In genomic region chr20:53583660-53584549, GRCh38 we compare ENCODE assay signal across 8 cellular contexts. TPM values are rescaled to one million over a fixed set of nuclear protein-coding genes. Genes with fewer than 3 reads are reported as not detected.
DNase-seq lines count a peak whose midpoint lies in the region; ATAC-seq and TF ChIP-seq lines count a peak whose summit lies in the region.
"Not testable (repeated sequence)": the region's sequence is repeated elsewhere in the genome, so short reads cannot be mapped to it uniquely, and the experiment has no call there.

No MANE protein-coding gene starts in this region.

- H3K9ac ChIP-seq in KMS-11 = peak overlapping the region; percentile 90
- peak overlapping the region; percentile 8 for H3K9ac ChIP-seq in iPS-18a (ENCODE audit: low read length)

- peak overlapping the region; percentile 94 for H3K27ac Mint-ChIP-seq in CD8-positive, alpha-beta T cell
- H3K27ac Mint-ChIP-seq in T-helper 1 cell treated with Interleukin-12 subunit alpha and Interleukin-12 subunit beta and Interleukin-4 antibody, amounts not matched to agents 30 μg/mL and 1 μg/mL, for 36 hours = peak overlapping the region; percentile 76
- H3K27ac Mint-ChIP-seq in activated T-helper 2 cell treated with anti-CD3 and anti-CD28 coated beads, Interferon-gamma antibody, Interleukin-2, Interleukin-4, amounts not matched to agents 10 μg/mL and 5 μg/mL and 100 μg/mL, durations not matched to agents 14 hours and 24 hours and 36 hours = peak overlapping the region; percentile 73
- peak overlapping the region; percentile 50 for H3K27ac Mint-ChIP-seq in dendritic cell treated with granulocyte-macrophage colony-stimulating factor and Interleukin-4, amounts not matched to agents 40 ng/mL and 50 ng/mL, for 4 days
- peak overlapping the region; percentile 55 for H3K27ac Mint-ChIP-seq in type B pancreatic cell

- peaks cover 81% of the 10 kb centered on the region for H3K4me1 Mint-ChIP-seq in CD8-positive, alpha-beta T cell (ENCODE audit: low read depth)
- H3K4me1 Mint-ChIP-seq in T-helper 1 cell treated with Interleukin-12 subunit alpha and Interleukin-12 subunit beta and Interleukin-4 antibody, amounts not matched to agents 30 μg/mL and 1 μg/mL, for 36 hours (ENCODE audit: low read depth) = peaks cover 75% of the 10 kb centered on the region
- H3K4me1 Mint-ChIP-seq in activated T-helper 2 cell treated with anti-CD3 and anti-CD28 coated beads, Interferon-gamma antibody, Interleukin-2, Interleukin-4, amounts not matched to agents 10 μg/mL and 5 μg/mL and 100 μg/mL, durations not matched to agents 14 hours and 24 hours and 36 hours (ENCODE audit: low read depth) = peaks cover 80% of the 10 kb centered on the region
- peaks cover 69% of the 10 kb centered on the region for H3K4me1 Mint-ChIP-seq in dendritic cell treated with granulocyte-macrophage colony-stimulating factor and Interleukin-4, amounts not matched to agents 40 ng/mL and 50 ng/mL, for 4 days (ENCODE audit: low read depth)
- H3K4me1 Mint-ChIP-seq in type B pancreatic cell (ENCODE audit: unreplicated experiment) = peaks cover 41% of the 10 kb centered on the region

- H4K20me1 ChIP-seq in KMS-11 (ENCODE audit: insufficient read depth) = peaks cover 18% of the 10 kb centered on the region

- H3K4me1 ChIP-seq in CD8-positive, alpha-beta T cell (ENCODE audit: insufficient read depth, low read length) = peaks cover 58% of the 10 kb centered on the region
- peaks cover 47% of the 10 kb centered on the region for H3K4me1 ChIP-seq in KMS-11 (ENCODE audit: low read depth, poor library complexity, severe bottlenecking)
- peaks cover 35% of the 10 kb centered on the region for H3K4me1 ChIP-seq in iPS-18a (ENCODE audit: control insufficient read depth, low read depth, low read length)
- peaks cover 86 to 95% of the 10 kb centered on the region in 2 experiments for H3K4me1 ChIP-seq in neutrophil (ENCODE audit: control insufficient read depth in 1 of 2, insufficient read depth in 1 of 2, low read depth in 1 of 2, low read length in 1 of 2)

- peak overlapping the region; percentile 59 for H3K4me3 Mint-ChIP-seq in CD8-positive, alpha-beta T cell
- H3K4me3 Mint-ChIP-seq in T-helper 1 cell treated with Interleukin-12 subunit alpha and Interleukin-12 subunit beta and Interleukin-4 antibody, amounts not matched to agents 30 μg/mL and 1 μg/mL, for 36 hours = peak overlapping the region; percentile 37
- H3K4me3 Mint-ChIP-seq in activated T-helper 2 cell treated with anti-CD3 and anti-CD28 coated beads, Interferon-gamma antibody, Interleukin-2, Interleukin-4, amounts not matched to agents 10 μg/mL and 5 μg/mL and 100 μg/mL, durations not matched to agents 14 hours and 24 hours and 36 hours (ENCODE audit: low read depth) = peak overlapping the region; percentile 54
- not testable (repeated sequence) for H3K4me3 Mint-ChIP-seq in dendritic cell treated with granulocyte-macrophage colony-stimulating factor and Interleukin-4, amounts not matched to agents 40 ng/mL and 50 ng/mL, for 4 days; type B pancreatic cell

- H3K36me3 ChIP-seq in CD8-positive, alpha-beta T cell (ENCODE audit: insufficient read depth, low read length) = peaks cover 11% of the 10 kb centered on the region
- H3K36me3 ChIP-seq in KMS-11 (ENCODE audit: insufficient read depth) (peaks cover 24% of the 10 kb centered on the region; the same call in 1 of the 2 replicates), iPS-18a (ENCODE audit: control insufficient read depth, low read depth, low read length) (peaks cover 35% of the 10 kb centered on the region), neutrophil (peaks cover 37% of the 10 kb centered on the region)

- not testable (repeated sequence) for H3K27me3 ChIP-seq in CD8-positive, alpha-beta T cell (ENCODE audit: insufficient read depth, low read length); KMS-11 (ENCODE audit: insufficient read depth, low read depth); iPS-18a (ENCODE audit: control insufficient read depth, insufficient read depth, low read length); neutrophil

- peaks cover 39% of the 10 kb centered on the region for H3K36me3 Mint-ChIP-seq in CD8-positive, alpha-beta T cell
- H3K36me3 Mint-ChIP-seq in T-helper 1 cell treated with Interleukin-12 subunit alpha and Interleukin-12 subunit beta and Interleukin-4 antibody, amounts not matched to agents 30 μg/mL and 1 μg/mL, for 36 hours (ENCODE audit: low read depth) = peaks cover 40% of the 10 kb centered on the region
- peaks cover 52% of the 10 kb centered on the region for H3K36me3 Mint-ChIP-seq in activated T-helper 2 cell treated with anti-CD3 and anti-CD28 coated beads, Interferon-gamma antibody, Interleukin-2, Interleukin-4, amounts not matched to agents 10 μg/mL and 5 μg/mL and 100 μg/mL, durations not matched to agents 14 hours and 24 hours and 36 hours (ENCODE audit: low read depth)
- peaks cover 62% of the 10 kb centered on the region for H3K36me3 Mint-ChIP-seq in dendritic cell treated with granulocyte-macrophage colony-stimulating factor and Interleukin-4, amounts not matched to agents 40 ng/mL and 50 ng/mL, for 4 days (ENCODE audit: low read depth)
- H3K36me3 Mint-ChIP-seq in type B pancreatic cell = peaks cover 25% of the 10 kb centered on the region

- H3K4me2 ChIP-seq in KMS-11 = peak overlapping the region; percentile 98

- not testable (repeated sequence) for H3K9me3 Mint-ChIP-seq in CD8-positive, alpha-beta T cell; T-helper 1 cell treated with Interleukin-12 subunit alpha and Interleukin-12 subunit beta and Interleukin-4 antibody, amounts not matched to agents 30 μg/mL and 1 μg/mL, for 36 hours; activated T-helper 2 cell treated with anti-CD3 and anti-CD28 coated beads, Interferon-gamma antibody, Interleukin-2, Interleukin-4, amounts not matched to agents 10 μg/mL and 5 μg/mL and 100 μg/mL, durations not matched to agents 14 hours and 24 hours and 36 hours; dendritic cell treated with granulocyte-macrophage colony-stimulating factor and Interleukin-4, amounts not matched to agents 40 ng/mL and 50 ng/mL, for 4 days; type B pancreatic cell

- not testable (repeated sequence) for TF ChIP-seq CTCF in CD8-positive, alpha-beta T cell (IDR thresholded peaks at IDR 0.05); KMS-11 (conservative IDR thresholded peaks at IDR 0.05; ENCODE audit: low read depth, low read length); neutrophil (IDR thresholded peaks at IDR 0.05); type B pancreatic cell (conservative IDR thresholded peaks at IDR 0.05)

- not testable (repeated sequence) for H3K27me3 Mint-ChIP-seq in CD8-positive, alpha-beta T cell (ENCODE audit: low read depth); T-helper 1 cell treated with Interleukin-12 subunit alpha and Interleukin-12 subunit beta and Interleukin-4 antibody, amounts not matched to agents 30 μg/mL and 1 μg/mL, for 36 hours (ENCODE audit: low read depth); activated T-helper 2 cell treated with anti-CD3 and anti-CD28 coated beads, Interferon-gamma antibody, Interleukin-2, Interleukin-4, amounts not matched to agents 10 μg/mL and 5 μg/mL and 100 μg/mL, durations not matched to agents 14 hours and 24 hours and 36 hours (ENCODE audit: low read depth); dendritic cell treated with granulocyte-macrophage colony-stimulating factor and Interleukin-4, amounts not matched to agents 40 ng/mL and 50 ng/mL, for 4 days; type B pancreatic cell

- not testable (repeated sequence) for DNase-seq in CD8-positive, alpha-beta T cell; activated T-helper 2 cell treated with anti-CD3 and anti-CD28 coated beads, Interferon-gamma antibody, Interleukin-2, Interleukin-4, amounts not matched to agents 10 μg/mL and 5 μg/mL and 100 μg/mL, durations not matched to agents 14 hours and 24 hours and 36 hours (ENCODE audit: low spot score); type B pancreatic cell (ENCODE audit: extremely low spot score, unreplicated experiment)

- ATAC-seq in CD8-positive, alpha-beta T cell = not testable (repeated sequence)

- H3K79me2 ChIP-seq in KMS-11 (ENCODE audit: insufficient read depth, low read depth) = peaks cover 99% of the 10 kb centered on the region

- CTCF ChIA-PET in CD8-positive, alpha-beta T cell (lab: Charles Lee) = interaction anchor here (1.0 to 1.9 kb wide), 4 partner anchors 8 to 356 kb away, joined by 3 to 6 read pairs (median 4); no protein-coding TSS in a partner anchor

- H3K4me3 ChIP-seq in CD8-positive, alpha-beta T cell (ENCODE audit: low read depth, low read length); KMS-11 (IDR thresholded peaks at IDR 0.05; ENCODE audit: insufficient read depth, low read depth, low read length); iPS-18a (ENCODE audit: low read length); neutrophil (ENCODE audit: low read depth in 1 of 2, low read length in 1 of 2): not testable (repeated sequence)

- POLR2A ChIA-PET in CD8-positive, alpha-beta T cell (lab: Charles Lee) = interaction anchor here (1.4 to 2.5 kb wide), 4 partner anchors 8 to 301 kb away, joined by 4 to 9 read pairs (median 8); partner anchors contain the start of gene ZNF217

- not testable (repeated sequence) for H3K9me3 ChIP-seq in CD8-positive, alpha-beta T cell (ENCODE audit: low read length); iPS-18a (ENCODE audit: control insufficient read depth, low read depth, low read length); neutrophil

- intact Hi-C loops in CD8-positive, alpha-beta T cell (cut with DNase I, micrococcal nuclease) = loop anchor here (2.0 to 5.0 kb wide), 2 partner anchors 59 to 73 kb away; no protein-coding TSS in a partner anchor
- intact Hi-C loops in activated T-helper 2 cell treated with anti-CD3 and anti-CD28 coated beads, Interferon-gamma antibody, Interleukin-2, Interleukin-4, amounts not matched to agents 10 μg/mL and 5 μg/mL and 100 μg/mL, durations not matched to agents 14 hours and 24 hours and 36 hours (cut with micrococcal nuclease) = loop anchor here (1.0 kb wide), 1 partner anchor 123 kb away; no protein-coding TSS in a partner anchor
- intact Hi-C loops in dendritic cell treated with granulocyte-macrophage colony-stimulating factor and Interleukin-4, amounts not matched to agents 40 ng/mL and 50 ng/mL, for 4 days (cut with micrococcal nuclease) = loop anchor here (5.0 kb wide), 1 partner anchor 38 kb away; no protein-coding TSS in a partner anchor

- H2AFZ ChIP-seq in KMS-11 (ENCODE audit: low read depth) = not testable (repeated sequence)

- H3K27ac ChIP-seq in CD8-positive, alpha-beta T cell (ENCODE audit: low read depth, low read length); iPS-18a (ENCODE audit: low read length): not testable (repeated sequence)
- H3K27ac ChIP-seq in KMS-11 (peak overlapping the region; percentile 94), neutrophil (peak overlapping the region; percentile 88)

RNA-seq across cellular contexts. Expression of gene ZNF217, which starts 9.7 kb away (rescaled TPM):
- 10 to 100 TPM; 71.8 to 79.9 TPM for total RNA-seq in CD8-positive, alpha-beta T cell
- total RNA-seq in activated T-helper 2 cell treated with anti-CD3 and anti-CD28 coated beads, Interferon-gamma antibody, Interleukin-2, Interleukin-4, amounts not matched to agents 10 μg/mL and 5 μg/mL and 100 μg/mL, durations not matched to agents 14 hours and 24 hours and 36 hours = 55.4 and 60.6 TPM in 2 replicates
- total RNA-seq in type B pancreatic cell (ENCODE audit: low replicate concordance) = 32.8 and 78.1 TPM in 2 replicates
